Comparison of ENCODE assay signal across 7 cellular contexts in the genomic region with DNA sequence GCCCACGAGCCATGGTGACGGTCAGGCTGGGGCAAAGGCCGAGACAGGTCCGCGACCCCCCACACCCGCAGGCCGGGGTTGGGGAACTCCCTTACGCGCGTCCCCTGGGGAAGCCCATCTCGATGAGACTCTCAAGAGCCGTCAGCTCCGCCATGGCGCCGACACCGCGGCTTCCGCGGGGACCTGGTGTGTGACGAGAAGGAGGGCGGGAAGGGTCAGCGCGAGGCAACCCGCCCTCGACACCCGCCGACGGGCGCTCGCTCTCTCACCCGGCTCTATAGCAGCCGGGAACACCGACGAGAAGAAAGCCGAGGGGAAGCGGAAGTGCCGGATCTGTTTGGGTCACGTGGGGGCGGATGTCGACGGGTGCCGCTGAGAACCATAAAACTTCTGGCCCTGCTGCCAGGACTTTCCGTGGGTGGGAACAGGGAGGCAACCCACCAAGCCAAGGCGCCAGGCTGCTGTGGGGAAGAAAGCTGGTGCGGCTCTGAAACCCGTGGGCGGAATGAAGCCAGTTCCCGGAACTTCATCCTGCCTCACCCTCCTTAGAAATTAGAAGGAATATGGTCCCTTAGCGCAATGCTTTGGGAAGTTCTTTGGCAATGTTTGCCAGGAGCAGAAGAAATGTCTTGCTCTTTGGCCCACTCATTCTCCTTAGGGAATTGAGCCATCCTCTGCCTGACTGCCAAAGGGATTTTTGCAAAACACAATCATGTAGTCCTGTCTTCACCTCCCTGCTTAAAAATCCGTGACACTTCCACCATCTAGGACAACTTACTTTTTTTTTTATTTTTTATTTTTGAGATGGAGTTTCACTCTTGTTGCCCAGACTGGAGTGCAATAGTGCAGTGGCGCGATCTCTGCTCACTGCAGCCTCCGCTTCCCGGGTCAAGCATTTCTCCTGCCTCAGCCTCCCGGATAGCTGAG. TPM values are rescaled to one million over a fixed set of nuclear protein-coding genes. Genes with fewer than 3 reads are reported as not detected.
A peak's percentile ranks its signal among the peaks of the same experiment; 100 is the strongest.
DNase-seq lines count a peak whose midpoint lies in the region; ATAC-seq and TF ChIP-seq lines count a peak whose summit lies in the region.

A gene with protein sequence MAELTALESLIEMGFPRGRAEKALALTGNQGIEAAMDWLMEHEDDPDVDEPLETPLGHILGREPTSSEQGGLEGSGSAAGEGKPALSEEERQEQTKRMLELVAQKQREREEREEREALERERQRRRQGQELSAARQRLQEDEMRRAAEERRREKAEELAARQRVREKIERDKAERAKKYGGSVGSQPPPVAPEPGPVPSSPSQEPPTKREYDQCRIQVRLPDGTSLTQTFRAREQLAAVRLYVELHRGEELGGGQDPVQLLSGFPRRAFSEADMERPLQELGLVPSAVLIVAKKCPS (minus strand): TSS at position 304 of the 927 bp plus-strand sequence. CDS start 150 bp downstream, at position 154.

- intact Hi-C loops in left colon (cut with DNase I, micrococcal nuclease) = no loop called here

- DNase-seq in NCI-H524 treated with DMSO at 0.1 percent for 48 hours (lab: John Stamatoyannopoulos, UW) (peak; percentile 35), left colon (peak; percentile 90 to 91)
- DNase-seq in activated CD4-positive, alpha-beta T cell treated with anti-CD3 and anti-CD28 coated beads for 48 hours = peak; percentile 93
- peak; percentile 74 to 78 for DNase-seq in stimulated activated CD4-positive, alpha-beta T cell treated with anti-CD3 and anti-CD28 coated beads, Interleukin-1b, Interleukin-23, amount 100 ng/mL, for 4 hours (ENCODE audit: low read depth in 2 of 2)

- peak; percentile 88 for TF ChIP-seq POLR2A in GM18505 (IDR thresholded peaks at IDR 0.05; ENCODE audit: borderline replicate concordance, extremely low read depth, insufficient read depth, insufficient read length)

- ATAC-seq in GM18505 (IDR thresholded peaks at IDR 0.05; ENCODE audit: unreplicated experiment) = peak; percentile 59
- ATAC-seq in HG03342 (IDR thresholded peaks at IDR 0.05; ENCODE audit: unreplicated experiment) = peak; percentile 75
- ATAC-seq in left colon = peak; percentile 85

- peak within 1 kb of the TSS; percentile 94 for H3K27ac ChIP-seq in cingulate gyrus (ENCODE audit: low read depth, low read length)

RNA-seq across cellular contexts. Expression of the gene that starts here (rescaled TPM):
- total RNA-seq in left colon = 10 to 100 TPM; 66.9 to 88.9 TPM

Comparison
In these comparisons a context has a peak if more than half of its experiments do, and no peak if none do; other contexts are left out.
1. Peak in every context shown above with its lines: DNase-seq, ATAC-seq and H3K27ac ChIP-seq.
2. DNase-seq: peak in every context shown above with its lines; median percentile 93 in activated CD4-positive, alpha-beta T cell treated with anti-CD3 and anti-CD28 coated beads for 48 hours; 90 in left colon; 76 in stimulated activated CD4-positive, alpha-beta T cell treated with anti-CD3 and anti-CD28 coated beads, Interleukin-1b, Interleukin-23, amount 100 ng/mL, for 4 hours; 35 in NCI-H524 treated with DMSO at 0.1 percent for 48 hours.